Comparison of ENCODE assay signal across 10 cellular contexts in genomic region chr3:46114324-46114988, GRCh38.
A peak's percentile ranks its signal among the peaks of the same experiment; 100 is the strongest.
DNase-seq lines count a peak whose midpoint lies in the region; ATAC-seq and TF ChIP-seq lines count a peak whose summit lies in the region.
"Had no signal": no experiment of that assay in that cellular context is flagged by ENCODE, and none has a peak within 500 bp of the region (broad histone marks: within the 10 kb centered on the region; RNA-seq: fewer than 3 reads in every experiment).

No MANE protein-coding gene starts in this region.

- H3K9me3 ChIP-seq in left ventricle myocardium inferior (replicated peaks) (no peaks in the 10 kb centered on the region), left lung (no peaks in the 10 kb centered on the region)

- DNase-seq in left ventricle myocardium inferior: no peak
- DNase-seq in cardiac septum (ENCODE audit: low spot score): no peak
- DNase-seq in astrocyte of the spinal cord (ENCODE audit: low read depth, low spot score): peak; percentile 66
- no peak for DNase-seq in left lung
- DNase-seq in SHP77 treated with DMSO at 0.1 percent for 48 hours (lab: John Stamatoyannopoulos, UW): no peak
- no peak for DNase-seq in left colon
- DNase-seq: activated T-cell treated with anti-CD3 and anti-CD28 coated beads, Interleukin-2, amount 50 U/mL, for 24 hours; head of caudate nucleus had no signal

- H3K27ac ChIP-seq in left ventricle myocardium inferior (replicated peaks) (peak overlapping the region; percentile 55), left lung (peak overlapping the region in 1 of 2 donors; percentile 81)

- H3K4me1 ChIP-seq in left ventricle myocardium inferior (peaks cover 3% of the 10 kb centered on the region), left lung (peaks cover 5 to 58% of the 10 kb centered on the region in 2 donors)

- H3K4me3 ChIP-seq in left ventricle myocardium inferior: no peak overlapping the region
- H3K4me3 ChIP-seq in astrocyte of the spinal cord (ENCODE audit: low read depth, low read length): no peak overlapping the region
- no peak overlapping the region for H3K4me3 ChIP-seq in left lung

- no peak for TF ChIP-seq CTCF in left ventricle myocardium inferior (IDR thresholded peaks at IDR 0.05; ENCODE audit: borderline replicate concordance)
- no peak for TF ChIP-seq CTCF in astrocyte of the spinal cord (IDR thresholded peaks at IDR 0.05; ENCODE audit: low read depth, low read length)
- TF ChIP-seq CTCF in left lung (IDR thresholded peaks at IDR 0.05): no peak

- in situ Hi-C loops in astrocyte of the spinal cord (cut with HindIII; ENCODE audit: low sequenced_read_pairs): no loop called here

- H3K27me3 ChIP-seq in left ventricle myocardium inferior (ENCODE audit: low read depth): no peaks in the 10 kb centered on the region
- H3K27me3 ChIP-seq in left lung: no peaks in the 10 kb centered on the region

- intact Hi-C loops in left ventricle myocardium inferior (cut with micrococcal nuclease) (no loop called here), cardiac septum (cut with DNase I) (no loop called here), left lung (cut with DNase I) (no loop called here), left colon (cut with DNase I, micrococcal nuclease) (no loop called here)

- H3K36me3 ChIP-seq in left ventricle myocardium inferior: no peaks in the 10 kb centered on the region
- no peaks in the 10 kb centered on the region for H3K36me3 ChIP-seq in left lung

- ATAC-seq in left lung (peak; percentile 46), left colon (no peak), HG03432 (IDR thresholded peaks at IDR 0.05; ENCODE audit: unreplicated experiment) (no peak), HG03378 (IDR thresholded peaks at IDR 0.05; ENCODE audit: unreplicated experiment) (no peak)
